In the genomic region with DNA sequence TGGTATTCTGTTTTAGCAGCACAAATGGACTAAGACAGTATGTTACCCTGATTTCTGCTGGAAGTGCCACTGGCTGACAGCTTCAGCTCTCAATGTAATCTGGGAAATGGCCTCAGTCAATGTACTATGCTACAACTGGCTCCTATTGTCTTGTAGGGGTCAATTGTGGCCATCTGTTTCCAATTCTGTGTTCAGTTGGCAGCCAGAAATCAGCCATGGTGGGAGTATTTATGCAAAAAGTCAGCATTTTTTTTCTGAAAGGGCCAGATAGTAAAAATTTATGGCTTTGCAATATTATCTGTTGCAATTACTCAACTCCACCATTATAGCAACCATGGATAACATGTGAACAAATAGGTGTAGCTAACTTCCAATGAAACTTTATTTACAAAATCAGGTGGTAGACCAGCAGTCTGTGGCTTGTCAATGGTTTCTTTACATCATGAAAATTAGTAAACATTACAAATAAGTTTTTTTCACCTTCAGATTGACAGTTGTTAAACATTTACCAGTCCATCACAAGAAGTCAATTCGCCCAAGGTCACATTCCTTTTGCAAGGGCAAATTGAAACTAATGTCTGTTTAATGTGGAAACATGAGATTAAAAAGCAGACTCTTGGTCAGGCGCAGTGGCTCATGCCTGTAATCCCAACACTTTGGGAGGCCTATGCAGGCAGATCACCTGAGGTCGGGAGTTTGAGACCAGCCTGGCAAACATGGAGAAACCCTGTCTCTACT, we compare ENCODE assay signal across 1 cellular context.
A peak's percentile ranks its signal among the peaks of the same experiment; 100 is the strongest.
TF ChIP-seq lines count a peak whose summit lies in the region.

No MANE protein-coding gene starts in this region.

TF ChIP-seq in HepG2, 621 proteins besides CTCF, POLR2A, EP300 and RAD21 (continued from another document and continues in another):
- TF ChIP-seq MTF2 (CRISPR knock-in tag; IDR thresholded peaks at IDR 0.05; ENCODE audit: borderline replicate concordance): no peak
- TF ChIP-seq TAF15 (IDR thresholded peaks at IDR 0.05; ENCODE audit: low read depth, low read length, poor library complexity, severe bottlenecking): no peak
- no peak for TF ChIP-seq ZNF430 (CRISPR knock-in tag; IDR thresholded peaks at IDR 0.05)
- no peak for TF ChIP-seq HNRNPK (IDR thresholded peaks at IDR 0.05; ENCODE audit: low read depth, low read length, poor library complexity, severe bottlenecking)
- TF ChIP-seq, protein P1, sequence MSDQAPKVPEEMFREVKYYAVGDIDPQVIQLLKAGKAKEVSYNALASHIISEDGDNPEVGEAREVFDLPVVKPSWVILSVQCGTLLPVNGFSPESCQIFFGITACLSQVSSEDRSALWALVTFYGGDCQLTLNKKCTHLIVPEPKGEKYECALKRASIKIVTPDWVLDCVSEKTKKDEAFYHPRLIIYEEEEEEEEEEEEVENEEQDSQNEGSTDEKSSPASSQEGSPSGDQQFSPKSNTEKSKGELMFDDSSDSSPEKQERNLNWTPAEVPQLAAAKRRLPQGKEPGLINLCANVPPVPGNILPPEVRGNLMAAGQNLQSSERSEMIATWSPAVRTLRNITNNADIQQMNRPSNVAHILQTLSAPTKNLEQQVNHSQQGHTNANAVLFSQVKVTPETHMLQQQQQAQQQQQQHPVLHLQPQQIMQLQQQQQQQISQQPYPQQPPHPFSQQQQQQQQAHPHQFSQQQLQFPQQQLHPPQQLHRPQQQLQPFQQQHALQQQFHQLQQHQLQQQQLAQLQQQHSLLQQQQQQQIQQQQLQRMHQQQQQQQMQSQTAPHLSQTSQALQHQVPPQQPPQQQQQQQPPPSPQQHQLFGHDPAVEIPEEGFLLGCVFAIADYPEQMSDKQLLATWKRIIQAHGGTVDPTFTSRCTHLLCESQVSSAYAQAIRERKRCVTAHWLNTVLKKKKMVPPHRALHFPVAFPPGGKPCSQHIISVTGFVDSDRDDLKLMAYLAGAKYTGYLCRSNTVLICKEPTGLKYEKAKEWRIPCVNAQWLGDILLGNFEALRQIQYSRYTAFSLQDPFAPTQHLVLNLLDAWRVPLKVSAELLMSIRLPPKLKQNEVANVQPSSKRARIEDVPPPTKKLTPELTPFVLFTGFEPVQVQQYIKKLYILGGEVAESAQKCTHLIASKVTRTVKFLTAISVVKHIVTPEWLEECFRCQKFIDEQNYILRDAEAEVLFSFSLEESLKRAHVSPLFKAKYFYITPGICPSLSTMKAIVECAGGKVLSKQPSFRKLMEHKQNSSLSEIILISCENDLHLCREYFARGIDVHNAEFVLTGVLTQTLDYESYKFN (CRISPR knock-in tag; conservative IDR thresholded peaks at IDR 0.05): peak; percentile 90
- TF ChIP-seq, protein P2, sequence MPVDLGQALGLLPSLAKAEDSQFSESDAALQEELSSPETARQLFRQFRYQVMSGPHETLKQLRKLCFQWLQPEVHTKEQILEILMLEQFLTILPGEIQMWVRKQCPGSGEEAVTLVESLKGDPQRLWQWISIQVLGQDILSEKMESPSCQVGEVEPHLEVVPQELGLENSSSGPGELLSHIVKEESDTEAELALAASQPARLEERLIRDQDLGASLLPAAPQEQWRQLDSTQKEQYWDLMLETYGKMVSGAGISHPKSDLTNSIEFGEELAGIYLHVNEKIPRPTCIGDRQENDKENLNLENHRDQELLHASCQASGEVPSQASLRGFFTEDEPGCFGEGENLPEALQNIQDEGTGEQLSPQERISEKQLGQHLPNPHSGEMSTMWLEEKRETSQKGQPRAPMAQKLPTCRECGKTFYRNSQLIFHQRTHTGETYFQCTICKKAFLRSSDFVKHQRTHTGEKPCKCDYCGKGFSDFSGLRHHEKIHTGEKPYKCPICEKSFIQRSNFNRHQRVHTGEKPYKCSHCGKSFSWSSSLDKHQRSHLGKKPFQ (CRISPR knock-in tag; IDR thresholded peaks at IDR 0.05; ENCODE audit: insufficient replicate concordance): no peak
- TF ChIP-seq, protein P3, sequence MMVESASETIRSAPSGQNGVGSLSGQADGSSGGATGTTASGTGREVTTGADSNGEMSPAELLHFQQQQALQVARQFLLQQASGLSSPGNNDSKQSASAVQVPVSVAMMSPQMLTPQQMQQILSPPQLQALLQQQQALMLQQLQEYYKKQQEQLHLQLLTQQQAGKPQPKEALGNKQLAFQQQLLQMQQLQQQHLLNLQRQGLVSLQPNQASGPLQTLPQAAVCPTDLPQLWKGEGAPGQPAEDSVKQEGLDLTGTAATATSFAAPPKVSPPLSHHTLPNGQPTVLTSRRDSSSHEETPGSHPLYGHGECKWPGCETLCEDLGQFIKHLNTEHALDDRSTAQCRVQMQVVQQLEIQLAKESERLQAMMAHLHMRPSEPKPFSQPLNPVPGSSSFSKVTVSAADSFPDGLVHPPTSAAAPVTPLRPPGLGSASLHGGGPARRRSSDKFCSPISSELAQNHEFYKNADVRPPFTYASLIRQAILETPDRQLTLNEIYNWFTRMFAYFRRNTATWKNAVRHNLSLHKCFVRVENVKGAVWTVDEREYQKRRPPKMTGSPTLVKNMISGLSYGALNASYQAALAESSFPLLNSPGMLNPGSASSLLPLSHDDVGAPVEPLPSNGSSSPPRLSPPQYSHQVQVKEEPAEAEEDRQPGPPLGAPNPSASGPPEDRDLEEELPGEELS (CRISPR knock-in tag; IDR thresholded peaks at IDR 0.05): peak; percentile 88
- TF ChIP-seq ONECUT2 (CRISPR knock-in tag; IDR thresholded peaks at IDR 0.05): peak; percentile 80
- TF ChIP-seq, protein P4, sequence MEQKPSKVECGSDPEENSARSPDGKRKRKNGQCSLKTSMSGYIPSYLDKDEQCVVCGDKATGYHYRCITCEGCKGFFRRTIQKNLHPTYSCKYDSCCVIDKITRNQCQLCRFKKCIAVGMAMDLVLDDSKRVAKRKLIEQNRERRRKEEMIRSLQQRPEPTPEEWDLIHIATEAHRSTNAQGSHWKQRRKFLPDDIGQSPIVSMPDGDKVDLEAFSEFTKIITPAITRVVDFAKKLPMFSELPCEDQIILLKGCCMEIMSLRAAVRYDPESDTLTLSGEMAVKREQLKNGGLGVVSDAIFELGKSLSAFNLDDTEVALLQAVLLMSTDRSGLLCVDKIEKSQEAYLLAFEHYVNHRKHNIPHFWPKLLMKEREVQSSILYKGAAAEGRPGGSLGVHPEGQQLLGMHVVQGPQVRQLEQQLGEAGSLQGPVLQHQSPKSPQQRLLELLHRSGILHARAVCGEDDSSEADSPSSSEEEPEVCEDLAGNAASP (CRISPR knock-in tag; IDR thresholded peaks at IDR 0.05; ENCODE audit: borderline replicate concordance): 0 out of 2 replicates have a peak, but pooled peaks have one; percentile 6
- peak; percentile 84 for TF ChIP-seq HMG20A (CRISPR knock-in tag; IDR thresholded peaks at IDR 0.05; ENCODE audit: borderline replicate concordance)
- TF ChIP-seq ZNF644 (CRISPR knock-in tag; IDR thresholded peaks at IDR 0.05; ENCODE audit: low read depth): peak; percentile 88
- TF ChIP-seq PITX1 (CRISPR knock-in tag; IDR thresholded peaks at IDR 0.05): peak; percentile 84; the same call in 1 of the 2 replicates
- peak; percentile 82 for TF ChIP-seq NR2F6 (IDR thresholded peaks at IDR 0.05)
- peak; percentile 56; the same call in 1 of the 2 replicates for TF ChIP-seq NR2F6 (CRISPR knock-in tag; IDR thresholded peaks at IDR 0.05)
- peak; percentile 15; the same call in 1 of the 2 replicates for TF ChIP-seq ZNF501 (CRISPR knock-in tag; IDR thresholded peaks at IDR 0.05)
- TF ChIP-seq, protein P5, sequence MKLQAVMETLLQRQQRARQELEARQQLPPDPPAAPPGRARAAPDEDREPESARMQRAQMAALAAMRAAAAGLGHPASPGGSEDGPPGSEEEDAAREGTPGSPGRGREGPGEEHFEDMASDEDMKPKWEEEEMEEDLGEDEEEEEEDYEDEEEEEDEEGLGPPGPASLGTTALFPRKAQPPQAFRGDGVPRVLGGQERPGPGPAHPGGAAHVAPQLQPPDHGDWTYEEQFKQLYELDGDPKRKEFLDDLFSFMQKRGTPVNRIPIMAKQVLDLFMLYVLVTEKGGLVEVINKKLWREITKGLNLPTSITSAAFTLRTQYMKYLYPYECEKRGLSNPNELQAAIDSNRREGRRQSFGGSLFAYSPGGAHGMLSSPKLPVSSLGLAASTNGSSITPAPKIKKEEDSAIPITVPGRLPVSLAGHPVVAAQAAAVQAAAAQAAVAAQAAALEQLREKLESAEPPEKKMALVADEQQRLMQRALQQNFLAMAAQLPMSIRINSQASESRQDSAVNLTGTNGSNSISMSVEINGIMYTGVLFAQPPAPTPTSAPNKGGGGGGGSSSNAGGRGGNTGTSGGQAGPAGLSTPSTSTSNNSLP (IDR thresholded peaks at IDR 0.05; ENCODE audit: low read depth, low read length): peak; percentile 88
- TF ChIP-seq, protein P6, sequence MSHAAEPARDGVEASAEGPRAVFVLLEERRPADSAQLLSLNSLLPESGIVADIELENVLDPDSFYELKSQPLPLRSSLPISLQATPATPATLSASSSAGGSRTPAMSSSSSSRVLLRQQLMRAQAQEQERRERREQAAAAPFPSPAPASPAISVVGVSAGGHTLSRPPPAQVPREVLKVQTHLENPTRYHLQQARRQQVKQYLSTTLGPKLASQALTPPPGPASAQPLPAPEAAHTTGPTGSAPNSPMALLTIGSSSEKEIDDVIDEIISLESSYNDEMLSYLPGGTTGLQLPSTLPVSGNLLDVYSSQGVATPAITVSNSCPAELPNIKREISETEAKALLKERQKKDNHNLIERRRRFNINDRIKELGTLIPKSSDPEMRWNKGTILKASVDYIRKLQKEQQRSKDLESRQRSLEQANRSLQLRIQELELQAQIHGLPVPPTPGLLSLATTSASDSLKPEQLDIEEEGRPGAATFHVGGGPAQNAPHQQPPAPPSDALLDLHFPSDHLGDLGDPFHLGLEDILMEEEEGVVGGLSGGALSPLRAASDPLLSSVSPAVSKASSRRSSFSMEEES (CRISPR knock-in tag; IDR thresholded peaks at IDR 0.05): peak; percentile 44; the same call in 1 of the 2 replicates
- peak; percentile 61; the same call in 1 of the 2 replicates for TF ChIP-seq REPIN1 (CRISPR knock-in tag; IDR thresholded peaks at IDR 0.05; ENCODE audit: borderline replicate concordance, low read depth)
- peak; percentile 63; the same call in 1 of the 2 replicates for TF ChIP-seq TBX3 (IDR thresholded peaks at IDR 0.05; ENCODE audit: borderline replicate concordance)
- TF ChIP-seq, protein P7, sequence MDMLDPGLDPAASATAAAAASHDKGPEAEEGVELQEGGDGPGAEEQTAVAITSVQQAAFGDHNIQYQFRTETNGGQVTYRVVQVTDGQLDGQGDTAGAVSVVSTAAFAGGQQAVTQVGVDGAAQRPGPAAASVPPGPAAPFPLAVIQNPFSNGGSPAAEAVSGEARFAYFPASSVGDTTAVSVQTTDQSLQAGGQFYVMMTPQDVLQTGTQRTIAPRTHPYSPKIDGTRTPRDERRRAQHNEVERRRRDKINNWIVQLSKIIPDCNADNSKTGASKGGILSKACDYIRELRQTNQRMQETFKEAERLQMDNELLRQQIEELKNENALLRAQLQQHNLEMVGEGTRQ (IDR thresholded peaks at IDR 0.05; ENCODE audit: low read depth, low read length): no peak
- TF ChIP-seq, protein P7 (CRISPR knock-in tag; IDR thresholded peaks at IDR 0.05; ENCODE audit: borderline replicate concordance): no peak; the same call in 1 of the 2 replicates
- TF ChIP-seq, protein P8, sequence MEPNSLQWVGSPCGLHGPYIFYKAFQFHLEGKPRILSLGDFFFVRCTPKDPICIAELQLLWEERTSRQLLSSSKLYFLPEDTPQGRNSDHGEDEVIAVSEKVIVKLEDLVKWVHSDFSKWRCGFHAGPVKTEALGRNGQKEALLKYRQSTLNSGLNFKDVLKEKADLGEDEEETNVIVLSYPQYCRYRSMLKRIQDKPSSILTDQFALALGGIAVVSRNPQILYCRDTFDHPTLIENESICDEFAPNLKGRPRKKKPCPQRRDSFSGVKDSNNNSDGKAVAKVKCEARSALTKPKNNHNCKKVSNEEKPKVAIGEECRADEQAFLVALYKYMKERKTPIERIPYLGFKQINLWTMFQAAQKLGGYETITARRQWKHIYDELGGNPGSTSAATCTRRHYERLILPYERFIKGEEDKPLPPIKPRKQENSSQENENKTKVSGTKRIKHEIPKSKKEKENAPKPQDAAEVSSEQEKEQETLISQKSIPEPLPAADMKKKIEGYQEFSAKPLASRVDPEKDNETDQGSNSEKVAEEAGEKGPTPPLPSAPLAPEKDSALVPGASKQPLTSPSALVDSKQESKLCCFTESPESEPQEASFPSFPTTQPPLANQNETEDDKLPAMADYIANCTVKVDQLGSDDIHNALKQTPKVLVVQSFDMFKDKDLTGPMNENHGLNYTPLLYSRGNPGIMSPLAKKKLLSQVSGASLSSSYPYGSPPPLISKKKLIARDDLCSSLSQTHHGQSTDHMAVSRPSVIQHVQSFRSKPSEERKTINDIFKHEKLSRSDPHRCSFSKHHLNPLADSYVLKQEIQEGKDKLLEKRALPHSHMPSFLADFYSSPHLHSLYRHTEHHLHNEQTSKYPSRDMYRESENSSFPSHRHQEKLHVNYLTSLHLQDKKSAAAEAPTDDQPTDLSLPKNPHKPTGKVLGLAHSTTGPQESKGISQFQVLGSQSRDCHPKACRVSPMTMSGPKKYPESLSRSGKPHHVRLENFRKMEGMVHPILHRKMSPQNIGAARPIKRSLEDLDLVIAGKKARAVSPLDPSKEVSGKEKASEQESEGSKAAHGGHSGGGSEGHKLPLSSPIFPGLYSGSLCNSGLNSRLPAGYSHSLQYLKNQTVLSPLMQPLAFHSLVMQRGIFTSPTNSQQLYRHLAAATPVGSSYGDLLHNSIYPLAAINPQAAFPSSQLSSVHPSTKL (CRISPR knock-in tag; IDR thresholded peaks at IDR 0.05): peak; percentile 95
- TF ChIP-seq, protein P9, sequence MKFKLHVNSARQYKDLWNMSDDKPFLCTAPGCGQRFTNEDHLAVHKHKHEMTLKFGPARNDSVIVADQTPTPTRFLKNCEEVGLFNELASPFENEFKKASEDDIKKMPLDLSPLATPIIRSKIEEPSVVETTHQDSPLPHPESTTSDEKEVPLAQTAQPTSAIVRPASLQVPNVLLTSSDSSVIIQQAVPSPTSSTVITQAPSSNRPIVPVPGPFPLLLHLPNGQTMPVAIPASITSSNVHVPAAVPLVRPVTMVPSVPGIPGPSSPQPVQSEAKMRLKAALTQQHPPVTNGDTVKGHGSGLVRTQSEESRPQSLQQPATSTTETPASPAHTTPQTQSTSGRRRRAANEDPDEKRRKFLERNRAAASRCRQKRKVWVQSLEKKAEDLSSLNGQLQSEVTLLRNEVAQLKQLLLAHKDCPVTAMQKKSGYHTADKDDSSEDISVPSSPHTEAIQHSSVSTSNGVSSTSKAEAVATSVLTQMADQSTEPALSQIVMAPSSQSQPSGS (CRISPR knock-in tag; IDR thresholded peaks at IDR 0.05): peak; percentile 48; the same call in 1 of the 2 replicates
- TF ChIP-seq ZNF720 (CRISPR knock-in tag; IDR thresholded peaks at IDR 0.05): no peak
- peak; percentile 64; the same call in 1 of the 2 replicates for TF ChIP-seq SOX5 (CRISPR knock-in tag; IDR thresholded peaks at IDR 0.05; ENCODE audit: borderline replicate concordance)
- TF ChIP-seq RXRB (CRISPR knock-in tag; IDR thresholded peaks at IDR 0.05; ENCODE audit: borderline replicate concordance): peak; percentile 85
- TF ChIP-seq, protein P10, sequence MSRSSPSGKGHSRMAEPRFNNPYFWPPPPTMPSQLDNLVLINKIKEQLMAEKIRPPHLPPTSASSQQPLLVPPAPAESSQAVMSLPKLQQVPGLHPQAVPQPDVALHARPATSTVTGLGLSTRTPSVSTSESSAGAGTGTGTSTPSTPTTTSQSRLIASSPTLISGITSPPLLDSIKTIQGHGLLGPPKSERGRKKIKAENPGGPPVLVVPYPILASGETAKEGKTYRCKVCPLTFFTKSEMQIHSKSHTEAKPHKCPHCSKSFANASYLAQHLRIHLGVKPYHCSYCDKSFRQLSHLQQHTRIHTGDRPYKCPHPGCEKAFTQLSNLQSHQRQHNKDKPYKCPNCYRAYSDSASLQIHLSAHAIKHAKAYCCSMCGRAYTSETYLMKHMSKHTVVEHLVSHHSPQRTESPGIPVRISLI (CRISPR knock-in tag; IDR thresholded peaks at IDR 0.05; ENCODE audit: borderline replicate concordance): peak; percentile 90; the same call in 1 of the 2 replicates
- no peak for TF ChIP-seq BHLHE40 (IDR thresholded peaks at IDR 0.05; ENCODE audit: low read length)
